Comparison of ENCODE assay signal across 8 cellular contexts in the genomic region with DNA sequence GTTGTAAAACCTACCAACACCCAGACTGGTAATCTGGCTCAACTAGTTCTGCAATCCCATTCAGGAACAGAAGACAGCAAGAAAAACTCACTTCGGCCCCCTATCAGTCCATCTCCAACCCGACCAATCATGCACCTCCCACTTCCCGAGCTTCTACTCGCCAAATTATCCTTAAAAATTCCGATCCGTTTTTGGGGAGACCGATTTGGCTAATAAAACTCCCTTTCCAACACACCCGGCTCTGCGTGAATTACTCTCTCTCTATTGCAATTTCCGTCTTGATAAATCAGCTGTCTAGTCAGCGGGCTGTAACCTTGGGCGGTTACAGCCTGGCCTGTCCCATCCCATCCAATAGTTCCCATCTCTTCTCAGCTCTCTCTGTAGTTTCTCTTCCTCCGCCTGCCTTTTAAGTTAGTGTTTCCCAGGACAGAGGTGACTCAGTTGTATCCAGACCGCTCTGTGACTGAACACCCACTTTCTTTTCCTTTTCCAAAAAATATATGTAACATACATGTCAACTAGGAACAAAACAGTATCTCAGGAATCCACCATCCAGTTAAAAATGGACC. TPM values are rescaled to one million over a fixed set of nuclear protein-coding genes. Genes with fewer than 3 reads are reported as not detected.
DNase-seq lines count a peak whose midpoint lies in the region; ATAC-seq, FAIRE-seq and TF ChIP-seq lines count a peak whose summit lies in the region.

No MANE protein-coding gene starts in this region.

- H3K27me3 Mint-ChIP-seq in activated T-helper 2 cell treated with anti-CD3 and anti-CD28 coated beads, Interferon-gamma antibody, Interleukin-2, Interleukin-4, amounts not matched to agents 10 μg/mL and 5 μg/mL and 100 μg/mL, durations not matched to agents 14 hours and 24 hours and 36 hours (ENCODE audit: low read depth) = no peaks in the 10 kb centered on the region

- FAIRE-seq in frontal cortex (lab: Jason Lieb, UNC) = no peak

- peak; percentile 23 for ATAC-seq in GM21723 (IDR thresholded peaks at IDR 0.05; ENCODE audit: unreplicated experiment)

- peak overlapping the region; percentile 98 for H3K27ac ChIP-seq in osteoblast (ENCODE audit: low read depth, low read length)

- H3K27ac Mint-ChIP-seq in activated T-helper 2 cell treated with anti-CD3 and anti-CD28 coated beads, Interferon-gamma antibody, Interleukin-2, Interleukin-4, amounts not matched to agents 10 μg/mL and 5 μg/mL and 100 μg/mL, durations not matched to agents 14 hours and 24 hours and 36 hours = peak overlapping the region; percentile 95

- H3K27me3 ChIP-seq in MG63 (no peaks in the 10 kb centered on the region), osteoblast (ENCODE audit: insufficient read depth, low read length) (no peaks in the 10 kb centered on the region)

- peak overlapping the region; percentile 94 for H3K4me2 ChIP-seq in osteoblast (ENCODE audit: insufficient read depth, low read length)

- no peaks in the 10 kb centered on the region for H3K9me3 ChIP-seq in MG63
- no peaks in the 10 kb centered on the region for H3K9me3 ChIP-seq in osteoblast (ENCODE audit: low read depth, low read length)

- peaks cover 52% of the 10 kb centered on the region for H3K4me1 Mint-ChIP-seq in activated T-helper 2 cell treated with anti-CD3 and anti-CD28 coated beads, Interferon-gamma antibody, Interleukin-2, Interleukin-4, amounts not matched to agents 10 μg/mL and 5 μg/mL and 100 μg/mL, durations not matched to agents 14 hours and 24 hours and 36 hours (ENCODE audit: low read depth)

- H3K36me3 Mint-ChIP-seq in activated T-helper 2 cell treated with anti-CD3 and anti-CD28 coated beads, Interferon-gamma antibody, Interleukin-2, Interleukin-4, amounts not matched to agents 10 μg/mL and 5 μg/mL and 100 μg/mL, durations not matched to agents 14 hours and 24 hours and 36 hours (ENCODE audit: low read depth) = peaks cover 24% of the 10 kb centered on the region

- TF ChIP-seq CTCF in osteoblast (IDR thresholded peaks at IDR 0.05; ENCODE audit: extremely low read depth, low read depth, low read length) = no peak

- intact Hi-C loops in activated T-helper 2 cell treated with anti-CD3 and anti-CD28 coated beads, Interferon-gamma antibody, Interleukin-2, Interleukin-4, amounts not matched to agents 10 μg/mL and 5 μg/mL and 100 μg/mL, durations not matched to agents 14 hours and 24 hours and 36 hours (cut with micrococcal nuclease) = loop anchor here (1.0 to 5.0 kb wide), 8 partner anchors 44 to 369 kb away; a partner anchor contains a TSS

- no peaks in the 10 kb centered on the region for H3K9me3 Mint-ChIP-seq in activated T-helper 2 cell treated with anti-CD3 and anti-CD28 coated beads, Interferon-gamma antibody, Interleukin-2, Interleukin-4, amounts not matched to agents 10 μg/mL and 5 μg/mL and 100 μg/mL, durations not matched to agents 14 hours and 24 hours and 36 hours

- H2AFZ ChIP-seq in osteoblast (ENCODE audit: low read length) = peak overlapping the region; percentile 80

- H4K20me1 ChIP-seq in osteoblast (ENCODE audit: insufficient read depth, low read length) = peaks cover under 1% of the 10 kb centered on the region

- DNase-seq in NCI-H1694 treated with DMSO at 0.1 percent for 48 hours (lab: John Stamatoyannopoulos, UW) (peak; percentile 39), NCI-H1694 (lab: John Stamatoyannopoulos, UW) (no peak), MG63 (peak; percentile 39), frontal cortex (ENCODE audit: low spot score in 2 of 2) (peak; percentile 17 to 54), osteoblast (ENCODE audit: insufficient read length, low spot score, missing footprints) (peak; percentile 91), NCI-H2029 treated with DMSO at 0.1 percent for 48 hours (lab: John Stamatoyannopoulos, UW) (no peak)
- no peak for DNase-seq in activated T-helper 2 cell treated with anti-CD3 and anti-CD28 coated beads, Interferon-gamma antibody, Interleukin-2, Interleukin-4, amounts not matched to agents 10 μg/mL and 5 μg/mL and 100 μg/mL, durations not matched to agents 14 hours and 24 hours and 36 hours (ENCODE audit: low spot score)

- H3K36me3 ChIP-seq in MG63 = peaks cover 25% of the 10 kb centered on the region
- H3K36me3 ChIP-seq in osteoblast (ENCODE audit: insufficient read depth, low read length) = peaks cover under 1% of the 10 kb centered on the region

- peak overlapping the region; percentile 93 for H3K4me3 Mint-ChIP-seq in activated T-helper 2 cell treated with anti-CD3 and anti-CD28 coated beads, Interferon-gamma antibody, Interleukin-2, Interleukin-4, amounts not matched to agents 10 μg/mL and 5 μg/mL and 100 μg/mL, durations not matched to agents 14 hours and 24 hours and 36 hours (ENCODE audit: low read depth)

- H3K4me1 ChIP-seq in osteoblast (ENCODE audit: insufficient read depth, low read length) = peaks cover 26% of the 10 kb centered on the region

- H3K4me3 ChIP-seq in MG63 (peak overlapping the region; percentile 98), osteoblast (ENCODE audit: insufficient read depth, low read length) (peak overlapping the region; percentile 98)

- peaks cover 50% of the 10 kb centered on the region for H3K79me2 ChIP-seq in osteoblast (ENCODE audit: insufficient read depth, low read length)

RNA-seq across cellular contexts. Expression of a gene that starts 0.8 kb away (rescaled TPM):
- total RNA-seq in MG63 (2014; rRNA removed; shearing (Covaris generic); ENCODE audit: low replicate concordance) = 29.3 and 35.4 TPM in 2 replicates
- 60.8 and 68.9 TPM in 2 replicates for total RNA-seq in activated T-helper 2 cell treated with anti-CD3 and anti-CD28 coated beads, Interferon-gamma antibody, Interleukin-2, Interleukin-4, amounts not matched to agents 10 μg/mL and 5 μg/mL and 100 μg/mL, durations not matched to agents 14 hours and 24 hours and 36 hours
- total RNA-seq in frontal cortex (27.7 TPM), osteoblast (34.7 and 37.4 TPM in 2 replicates)

Comparison
In these comparisons a context has a peak if more than half of its experiments do, and no peak if none do; other contexts are left out.
1. DNase-seq: peak in NCI-H1694 treated with DMSO at 0.1 percent for 48 hours (single experiment), MG63 (single experiment), frontal cortex (2 of 2) and osteoblast (single experiment); none in NCI-H1694 (single experiment), activated T-helper 2 cell treated with anti-CD3 and anti-CD28 coated beads, Interferon-gamma antibody, Interleukin-2, Interleukin-4, amounts not matched to agents 10 μg/mL and 5 μg/mL and 100 μg/mL, durations not matched to agents 14 hours and 24 hours and 36 hours (single experiment) and NCI-H2029 treated with DMSO at 0.1 percent for 48 hours (single experiment).